1 cellular context compared by ENCODE assay signal in genomic region chr2:26299488-26300092, GRCh38.
TF ChIP-seq lines count a peak whose summit lies in the region.

No MANE protein-coding gene starts in this region.

TF ChIP-seq in GM12878, 131 proteins besides CTCF, POLR2A, EP300 and RAD21:
- TF ChIP-seq DPF2 (IDR thresholded peaks at IDR 0.05), result no peak
- TF ChIP-seq SKIL (IDR thresholded peaks at IDR 0.05; ENCODE audit: low read depth, poor library complexity, severe bottlenecking), result no peak
- TF ChIP-seq ZNF622 (IDR thresholded peaks at IDR 0.05), result no peak
- no peak for TF ChIP-seq IRF3 (IDR thresholded peaks at IDR 0.05)
- TF ChIP-seq RAD51 (IDR thresholded peaks at IDR 0.05), result no peak
- TF ChIP-seq ZNF384 (IDR thresholded peaks at IDR 0.05; ENCODE audit: borderline replicate concordance, low read depth, low read length), result no peak
- TF ChIP-seq REST (IDR thresholded peaks at IDR 0.05; ENCODE audit: low read depth, low read length), result no peak
- TF ChIP-seq RCOR1 (conservative IDR thresholded peaks at IDR 0.05; ENCODE audit: low read depth, low read length), result no peak
- TF ChIP-seq MTA2 (IDR thresholded peaks at IDR 0.05; ENCODE audit: low read depth), result no peak
- TF ChIP-seq POLR2AphosphoS5 (IDR thresholded peaks at IDR 0.05; ENCODE audit: low read length), result no peak
- TF ChIP-seq PKNOX1 (IDR thresholded peaks at IDR 0.05), result no peak
- no peak for TF ChIP-seq PAX8 (IDR thresholded peaks at IDR 0.05)
- no peak for TF ChIP-seq NBN (IDR thresholded peaks at IDR 0.05)
- TF ChIP-seq ZBED1 (IDR thresholded peaks at IDR 0.05; ENCODE audit: borderline replicate concordance), result no peak
- no peak for TF ChIP-seq TARDBP (IDR thresholded peaks at IDR 0.05; ENCODE audit: borderline replicate concordance)
- TF ChIP-seq CREB1 (IDR thresholded peaks at IDR 0.05; ENCODE audit: low read depth), result no peak
- TF ChIP-seq USF1 (IDR thresholded peaks at IDR 0.05; ENCODE audit: borderline replicate concordance, extremely low read length, insufficient read depth, low read depth, low read length), result no peak
- no peak for TF ChIP-seq EED (IDR thresholded peaks at IDR 0.05; ENCODE audit: low read depth)
